20 cellular contexts compared by ENCODE assay signal in genomic region chr9:38000332-38000731, GRCh38.
DNase-seq lines count a peak whose midpoint lies in the region; ATAC-seq and TF ChIP-seq lines count a peak whose summit lies in the region.
"Had no signal": no experiment of that assay in that cellular context is flagged by ENCODE, and none has a peak within 500 bp of the region (broad histone marks: within the 10 kb centered on the region; RNA-seq: fewer than 3 reads in every experiment).

No MANE protein-coding gene starts in this region.

- DNase-seq in GM06990 (ENCODE audit: extremely low read depth, insufficient read length) (no peak), osteoblast (ENCODE audit: insufficient read length, low spot score, missing footprints) (no peak), NCI-H128 (lab: John Stamatoyannopoulos, UW; ENCODE audit: unreplicated experiment) (no peak), NCI-H2196 (lab: John Stamatoyannopoulos, UW; ENCODE audit: unreplicated experiment) (no peak)
- no peak for DNase-seq in natural killer cell treated with Interleukin-12 subunit alpha and Interleukin-12 subunit beta and Interleukin-15 and Interleukin-18, amount 100 ng/mL, for 72 hours (ENCODE audit: low spot score)
- DNase-seq: activated CD8-positive, alpha-beta memory T cell treated with anti-CD3 and anti-CD28 coated beads, Interleukin-2, amount 10 ng/mL, durations not matched to agents 7 days and 5 days; hippocampal formation; NCI-H2081; NCI-H774; stimulated activated CD4-positive, alpha-beta T cell treated with anti-CD3 and anti-CD28 coated beads, Interleukin-12 subunit alpha, Interleukin-12 subunit beta, amount 100 ng/mL, for 4 hours; uterus had no signal

- H3K9me2 ChIP-seq in OCI-LY1 (ENCODE audit: low read depth, low read length): no peaks in the 10 kb centered on the region

- H3K9me3 ChIP-seq in OCI-LY1 (ENCODE audit: low read length) (no peaks in the 10 kb centered on the region), osteoblast (ENCODE audit: low read depth, low read length) (no peaks in the 10 kb centered on the region)
- H3K9me3 ChIP-seq: ascending aorta, prostate gland, uterus had no signal

- H3K4me3 ChIP-seq in GM06990 (replicated peaks; ENCODE audit: low read depth, low read length): no peak overlapping the region
- no peak overlapping the region for H3K4me3 ChIP-seq in OCI-LY1 (ENCODE audit: low read depth, low read length, poor library complexity, severe bottlenecking)
- no peak overlapping the region for H3K4me3 ChIP-seq in osteoblast (ENCODE audit: insufficient read depth, low read length)
- H3K4me3 ChIP-seq: ascending aorta, prostate gland, uterus had no signal

- TF ChIP-seq CTCF in GM06990 (IDR thresholded peaks at IDR 0.05; ENCODE audit: insufficient read depth, low read length, poor library complexity, severe bottlenecking) (peak; percentile 23), OCI-LY1 (IDR thresholded peaks at IDR 0.05; ENCODE audit: low read length) (peak; percentile 35; the same call in 1 of the 2 replicates), osteoblast (IDR thresholded peaks at IDR 0.05; ENCODE audit: extremely low read depth, low read depth, low read length) (no peak)

- H3K4me1 ChIP-seq in OCI-LY1 (ENCODE audit: insufficient read depth, low read length, severe bottlenecking) (no peaks in the 10 kb centered on the region), osteoblast (ENCODE audit: insufficient read depth, low read length) (peaks cover 26% of the 10 kb centered on the region)
- H3K4me1 ChIP-seq: prostate gland, uterus had no signal

- no peaks in the 10 kb centered on the region for H3F3A ChIP-seq in OCI-LY1 (ENCODE audit: insufficient read depth, low read length)

- H3K9me3 Mint-ChIP-seq in dendritic cell treated with granulocyte-macrophage colony-stimulating factor and Interleukin-4, amounts not matched to agents 40 ng/mL and 50 ng/mL, for 4 days: no peaks in the 10 kb centered on the region
- H3K9me3 Mint-ChIP-seq in natural killer cell treated with Interleukin-12 subunit alpha and Interleukin-12 subunit beta and Interleukin-15 and Interleukin-18, amount 100 ng/mL, for 72 hours: no peaks in the 10 kb centered on the region
- H3K9me3 Mint-ChIP-seq: stimulated activated naive CD8-positive, alpha-beta T cell treated with anti-CD3 and anti-CD28 coated beads, Interleukin-15, Interleukin-2, amounts not matched to agents 100 ng/mL and 50 ng/mL, for 24 hours; T-helper 1 cell treated with Interleukin-12 subunit alpha and Interleukin-12 subunit beta and Interleukin-4 antibody, amounts not matched to agents 30 μg/mL and 1 μg/mL, for 36 hours had no signal

- no peaks in the 10 kb centered on the region for H3K79me2 ChIP-seq in OCI-LY1 (ENCODE audit: insufficient read depth, low read length)
- peaks cover 45% of the 10 kb centered on the region for H3K79me2 ChIP-seq in osteoblast (ENCODE audit: insufficient read depth, low read length)

- H3K36me3 ChIP-seq in GM06990 (ENCODE audit: control insufficient read depth, insufficient read depth, low read length) (no peaks in the 10 kb centered on the region), OCI-LY1 (ENCODE audit: insufficient read depth, low read length) (no peaks in the 10 kb centered on the region), osteoblast (ENCODE audit: insufficient read depth, low read length) (peaks cover 2% of the 10 kb centered on the region)
- H3K36me3 ChIP-seq: ascending aorta, prostate gland, uterus had no signal

- no peaks in the 10 kb centered on the region for H3K27me3 Mint-ChIP-seq in dendritic cell treated with granulocyte-macrophage colony-stimulating factor and Interleukin-4, amounts not matched to agents 40 ng/mL and 50 ng/mL, for 4 days
- no peaks in the 10 kb centered on the region for H3K27me3 Mint-ChIP-seq in natural killer cell treated with Interleukin-12 subunit alpha and Interleukin-12 subunit beta and Interleukin-15 and Interleukin-18, amount 100 ng/mL, for 72 hours
- H3K27me3 Mint-ChIP-seq: activated CD8-positive, alpha-beta memory T cell treated with anti-CD3 and anti-CD28 coated beads, Interleukin-2, amount 10 ng/mL, durations not matched to agents 7 days and 5 days; stimulated activated naive CD8-positive, alpha-beta T cell treated with anti-CD3 and anti-CD28 coated beads, Interleukin-15, Interleukin-2, amounts not matched to agents 100 ng/mL and 50 ng/mL, for 24 hours had no signal

- no peak overlapping the region for H3K27ac ChIP-seq in OCI-LY1 (ENCODE audit: low read depth, low read length, poor library complexity, severe bottlenecking)
- H3K27ac ChIP-seq in osteoblast (ENCODE audit: low read depth, low read length): peak overlapping the region; percentile 82
- H3K27ac ChIP-seq: ascending aorta, prostate gland, uterus had no signal

- H3K27ac Mint-ChIP-seq in dendritic cell treated with granulocyte-macrophage colony-stimulating factor and Interleukin-4, amounts not matched to agents 40 ng/mL and 50 ng/mL, for 4 days: peak overlapping the region; percentile 86
- H3K27ac Mint-ChIP-seq in natural killer cell treated with Interleukin-12 subunit alpha and Interleukin-12 subunit beta and Interleukin-15 and Interleukin-18, amount 100 ng/mL, for 72 hours: no peak overlapping the region
- H3K27ac Mint-ChIP-seq: activated CD8-positive, alpha-beta memory T cell treated with anti-CD3 and anti-CD28 coated beads, Interleukin-2, amount 10 ng/mL, durations not matched to agents 7 days and 5 days; B cell had no signal

- peaks cover 16% of the 10 kb centered on the region for H3K36me3 Mint-ChIP-seq in dendritic cell treated with granulocyte-macrophage colony-stimulating factor and Interleukin-4, amounts not matched to agents 40 ng/mL and 50 ng/mL, for 4 days (ENCODE audit: low read depth)
- H3K36me3 Mint-ChIP-seq in natural killer cell treated with Interleukin-12 subunit alpha and Interleukin-12 subunit beta and Interleukin-15 and Interleukin-18, amount 100 ng/mL, for 72 hours: no peaks in the 10 kb centered on the region
- H3K36me3 Mint-ChIP-seq: activated CD8-positive, alpha-beta memory T cell treated with anti-CD3 and anti-CD28 coated beads, Interleukin-2, amount 10 ng/mL, durations not matched to agents 7 days and 5 days had no signal

- H3K27me3 ChIP-seq in GM06990 (replicated peaks; ENCODE audit: control insufficient read depth, insufficient read depth, low read length) (no peaks in the 10 kb centered on the region), OCI-LY1 (ENCODE audit: insufficient read depth, low read length) (no peaks in the 10 kb centered on the region), osteoblast (ENCODE audit: insufficient read depth, low read length) (no peaks in the 10 kb centered on the region)
- H3K27me3 ChIP-seq: ascending aorta, uterus had no signal

- H3K4me3 Mint-ChIP-seq in dendritic cell treated with granulocyte-macrophage colony-stimulating factor and Interleukin-4, amounts not matched to agents 40 ng/mL and 50 ng/mL, for 4 days: no peak overlapping the region
- no peak overlapping the region for H3K4me3 Mint-ChIP-seq in natural killer cell treated with Interleukin-12 subunit alpha and Interleukin-12 subunit beta and Interleukin-15 and Interleukin-18, amount 100 ng/mL, for 72 hours
- H3K4me3 Mint-ChIP-seq: activated CD8-positive, alpha-beta memory T cell treated with anti-CD3 and anti-CD28 coated beads, Interleukin-2, amount 10 ng/mL, durations not matched to agents 7 days and 5 days; B cell; stimulated activated naive CD8-positive, alpha-beta T cell treated with anti-CD3 and anti-CD28 coated beads, Interleukin-15, Interleukin-2, amounts not matched to agents 100 ng/mL and 50 ng/mL, for 24 hours; T-helper 1 cell treated with Interleukin-12 subunit alpha and Interleukin-12 subunit beta and Interleukin-4 antibody, amounts not matched to agents 30 μg/mL and 1 μg/mL, for 36 hours had no signal

- H3K4me1 Mint-ChIP-seq in dendritic cell treated with granulocyte-macrophage colony-stimulating factor and Interleukin-4, amounts not matched to agents 40 ng/mL and 50 ng/mL, for 4 days (ENCODE audit: low read depth): peaks cover 98% of the 10 kb centered on the region
- H3K4me1 Mint-ChIP-seq in natural killer cell treated with Interleukin-12 subunit alpha and Interleukin-12 subunit beta and Interleukin-15 and Interleukin-18, amount 100 ng/mL, for 72 hours (ENCODE audit: low read depth in 2 of 2): peaks cover 25 to 31% of the 10 kb centered on the region in 2 donors

- intact Hi-C loops in dendritic cell treated with granulocyte-macrophage colony-stimulating factor and Interleukin-4, amounts not matched to agents 40 ng/mL and 50 ng/mL, for 4 days (cut with micrococcal nuclease): no loop called here

- no peak for ATAC-seq in natural killer cell treated with Interleukin-12 subunit alpha and Interleukin-12 subunit beta and Interleukin-15 and Interleukin-18, amount 100 ng/mL, for 72 hours
- no peak for ATAC-seq in HG03139 (IDR thresholded peaks at IDR 0.05; ENCODE audit: unreplicated experiment)
- ATAC-seq: activated CD4-positive, CD25-positive, alpha-beta regulatory T cell treated with anti-CD3 and anti-CD28 coated beads, Interleukin-2, amount 50 U/mL, for 24 hours; activated CD8-positive, alpha-beta memory T cell treated with anti-CD3 and anti-CD28 coated beads, Interleukin-2, amount 10 ng/mL, durations not matched to agents 7 days and 5 days had no signal

- H4K20me1 ChIP-seq in OCI-LY1 (ENCODE audit: insufficient read depth, low read length) (no peaks in the 10 kb centered on the region), osteoblast (ENCODE audit: insufficient read depth, low read length) (peaks cover 6% of the 10 kb centered on the region)

- H2AFZ ChIP-seq in OCI-LY1 (ENCODE audit: low read length) (no peak overlapping the region), osteoblast (ENCODE audit: low read length) (no peak overlapping the region)

- H3K4me2 ChIP-seq in OCI-LY1 (ENCODE audit: low read length): no peak overlapping the region
- no peak overlapping the region for H3K4me2 ChIP-seq in osteoblast (ENCODE audit: insufficient read depth, low read length)

- H3K9ac ChIP-seq in OCI-LY1 (ENCODE audit: low read length): no peak overlapping the region
